In the genomic region with DNA sequence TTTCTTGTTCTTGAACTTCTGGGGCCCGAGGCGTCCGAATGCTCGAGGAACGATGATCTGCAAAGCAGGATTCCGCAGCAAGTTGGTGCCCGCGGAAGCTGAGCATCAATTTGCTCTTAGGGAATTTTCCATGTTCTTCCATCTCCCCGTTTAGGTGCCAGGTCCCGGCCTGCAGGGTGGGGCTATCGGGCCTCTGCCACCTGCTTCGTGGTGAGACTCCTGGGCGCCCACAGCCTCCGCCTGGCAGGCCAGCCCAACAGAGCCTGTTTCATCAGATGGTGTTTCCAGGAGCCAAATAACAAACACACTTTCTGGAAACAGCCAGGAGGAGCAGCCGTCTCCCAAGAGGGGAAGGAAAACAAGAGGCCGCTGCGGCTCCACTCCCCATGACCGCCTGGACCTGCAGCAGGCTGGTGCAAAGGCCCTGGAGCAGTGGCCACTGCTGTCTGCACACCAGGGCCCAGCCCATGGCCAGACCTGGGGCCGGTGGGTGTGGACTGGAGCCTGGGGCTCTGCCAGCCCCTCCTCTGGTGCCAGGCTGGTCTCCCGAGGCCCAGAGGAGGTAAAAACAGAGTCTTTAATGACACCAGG, we compare ENCODE assay signal across 20 cellular contexts. TPM values are rescaled to one million over a fixed set of nuclear protein-coding genes. Genes with fewer than 3 reads are reported as not detected.
DNase-seq lines count a peak whose midpoint lies in the region; ATAC-seq, FAIRE-seq and TF ChIP-seq lines count a peak whose summit lies in the region.
"Had no signal": no experiment of that assay in that cellular context is flagged by ENCODE, and none has a peak within 500 bp of the region (broad histone marks: within the 10 kb centered on the region; RNA-seq: fewer than 3 reads in every experiment).

No MANE protein-coding gene starts in this region.

- TF ChIP-seq EP300 in HepG2 (IDR thresholded peaks at IDR 0.05; ENCODE audit: low read depth in 2 of 2, low read length in 2 of 2) = no peak
- no peak for TF ChIP-seq EP300 in HepG2 (CRISPR knock-in tag; IDR thresholded peaks at IDR 0.05; ENCODE audit: borderline replicate concordance)

- CTCF ChIA-PET in HepG2 (lab: Yijun Ruan, JAX; ENCODE audit: low intra/inter-chr PET ratio, low total read pairs) = no interaction called here

- TF ChIP-seq CTCF in HepG2 (CRISPR knock-in tag; IDR thresholded peaks at IDR 0.05) (no peak), right lobe of liver (IDR thresholded peaks at IDR 0.05) (no peak), psoas muscle (IDR thresholded peaks at IDR 0.05) (no peak)

- no peak for TF ChIP-seq RAD21 in HepG2 (CRISPR knock-in tag; IDR thresholded peaks at IDR 0.05)

- H3K27ac ChIP-seq in HepG2 (ENCODE audit: extremely low read length, insufficient read depth, low read length) (no peak overlapping the region), right lobe of liver (no peak overlapping the region), psoas muscle (peak overlapping the region; percentile 46)
- H3K27ac ChIP-seq: pancreas, SJSA1 had no signal

- H3K9me3 ChIP-seq in HepG2 (ENCODE audit: low read length) (no peaks in the 10 kb centered on the region), right lobe of liver (no peaks in the 10 kb centered on the region), psoas muscle (no peaks in the 10 kb centered on the region)
- H3K9me3 ChIP-seq: pancreas, SJSA1, uterus had no signal

- ATAC-seq in HepG2 (no peak), right lobe of liver (no peak), psoas muscle (peak; percentile 14 to 58 (median 43))
- ATAC-seq: activated naive CD8-positive, alpha-beta T cell treated with anti-CD3 and anti-CD28 coated beads, Interleukin-2, amount 50 U/mL, for 24 hours; HCT116; stimulated activated effector memory CD8-positive, alpha-beta T cell treated with anti-CD3 and anti-CD28 coated beads, Interleukin-12 subunit alpha, Interleukin-12 subunit beta, amount 100 ng/mL, for 72 hours had no signal

- no peak overlapping the region for H2AFZ ChIP-seq in HepG2 (ENCODE audit: low read length)

- no TSS peak for BruUV-seq in HepG2 (replicated peaks; lab: Mats Ljungman, UMichigan)

- POLR2A ChIA-PET in HepG2 (lab: Yijun Ruan, JAX) = interaction anchor here (3.8 kb wide), 1 partner anchor 10 kb away, joined by 37 read pairs; no protein-coding TSS in a partner anchor

- 26% methylated on average over 10 of the region's 20 CpGs for WGBS in HepG2 (ENCODE audit: low lambda C conversion rate)
- WGBS in right lobe of liver (ENCODE audit: insufficient coverage, low coverage, low lambda C conversion rate, missing lambda C conversion rate) = 90% methylated on average over 4 of the region's 20 CpGs
- WGBS in psoas muscle, 3 donors = 37 to 43% (median 43%) methylated on average over 19 to 20 of the region's 20 CpGs

- FAIRE-seq in HepG2 (lab: Jason Lieb, UNC) = no peak
- FAIRE-seq: pancreas had no signal

- in situ Hi-C loops in HepG2 (cut with HindIII; ENCODE audit: extremely low pct_ligation_motif_present, low pct_unique_long_range_greater_than_20kb) = no loop called here

- no peak overlapping the region for H3K9ac ChIP-seq in HepG2 (ENCODE audit: insufficient read depth, low read depth, low read length)

- no peak overlapping the region for H3K4me2 ChIP-seq in HepG2 (ENCODE audit: low read depth, low read length)

- H4K20me1 ChIP-seq in HepG2 (ENCODE audit: insufficient read depth, low read length) = no peaks in the 10 kb centered on the region

- H3K36me3 ChIP-seq in HepG2 (replicated peaks in 1 of 2; ENCODE audit: control insufficient read depth in 1 of 2, insufficient read depth in 2 of 2, low read length in 2 of 2) (no peaks in the 10 kb centered on the region), right lobe of liver (no peaks in the 10 kb centered on the region), psoas muscle (ENCODE audit: insufficient read depth in 1 of 2, low read depth in 1 of 2) (no peaks in the 10 kb centered on the region)
- H3K36me3 ChIP-seq: pancreas, SJSA1, uterus had no signal

- TF ChIP-seq POLR2A in HepG2 (IDR thresholded peaks at IDR 0.05; ENCODE audit: insufficient read depth in 1 of 2, low read depth in 2 of 2, low read length in 2 of 2) (no peak), right lobe of liver (IDR thresholded peaks at IDR 0.05) (no peak)

- DNase-seq in HepG2 (ENCODE audit: low spot score) (no peak), right lobe of liver (no peak), fibroblast of gingiva (ENCODE audit: low read depth) (peak; percentile 59), psoas muscle (peak; percentile 73 to 79), NCI-H345 (lab: John Stamatoyannopoulos, UW) (no peak), EL (no peak), HUDEP-2 (lab: John Stamatoyannopoulos, UW; ENCODE audit: unreplicated experiment in 76 of 76) (no peak)
- DNase-seq in stimulated activated CD4-positive, alpha-beta T cell treated with anti-CD3 and anti-CD28 coated beads, Interleukin-4, amount 100 ng/mL, for 24 hours = no peak
- DNase-seq: activated B cell treated with CpG ODN at 0.5 μM for 24 hours; activated naive CD8-positive, alpha-beta T cell treated with anti-CD3 and anti-CD28 coated beads, Interleukin-2, amount 50 U/mL, for 24 hours; CD4-positive, CD25-positive, alpha-beta regulatory T cell; central memory CD4-positive, alpha-beta T cell; effector CD8-positive, alpha-beta T cell; NCI-H1436 treated with DMSO at 0.1 percent for 48 hours; NCI-H524 treated with DMSO at 0.1 percent for 48 hours had no signal

- intact Hi-C loops in HepG2 (cut with micrococcal nuclease; ENCODE audit: unreplicated experiment) = no loop called here
- intact Hi-C loops in right lobe of liver (cut with DNase I) = no loop called here
- intact Hi-C loops in psoas muscle (cut with DNase I) = no loop called here

- H3K4me1 ChIP-seq in HepG2 (ENCODE audit: insufficient read depth, low read length) (peaks cover 57% of the 10 kb centered on the region), right lobe of liver (no peaks in the 10 kb centered on the region), psoas muscle (peaks cover 6% of the 10 kb centered on the region)
- H3K4me1 ChIP-seq: pancreas had no signal

- peaks cover 15 to 85% of the 10 kb centered on the region in 2 experiments for H3K27me3 ChIP-seq in HepG2 (ENCODE audit: control insufficient read depth in 1 of 2, insufficient read depth in 2 of 2, low read length in 2 of 2)
- H3K27me3 ChIP-seq in right lobe of liver = no peaks in the 10 kb centered on the region
- peaks cover 0 to 1% (median 0%) of the 10 kb centered on the region in 3 donors for H3K27me3 ChIP-seq in psoas muscle (ENCODE audit: insufficient read depth in 3 of 3, low read length in 2 of 3)
- H3K27me3 ChIP-seq: pancreas, SJSA1, uterus had no signal

- H3K4me3 ChIP-seq in HepG2 (replicated peaks in 1 of 3; ENCODE audit: insufficient read depth in 1 of 3, low read depth in 2 of 3, low read length in 3 of 3) = no peak overlapping the region
- H3K4me3 ChIP-seq in right lobe of liver = no peak overlapping the region
- H3K4me3 ChIP-seq in psoas muscle = no peak overlapping the region
- H3K4me3 ChIP-seq: pancreas, SJSA1, uterus had no signal

- no peaks in the 10 kb centered on the region for H3K79me2 ChIP-seq in HepG2 (ENCODE audit: insufficient read depth, low read length)

TF ChIP-seq in HepG2, 621 proteins besides CTCF, POLR2A, EP300 and RAD21:
- TF ChIP-seq ZMYM3 (CRISPR knock-in tag; IDR thresholded peaks at IDR 0.05) (peak; percentile 46; the same call in 1 of the 2 replicates), KDM6A (CRISPR knock-in tag; IDR thresholded peaks at IDR 0.05; ENCODE audit: low read depth) (no peak), BRD4 (CRISPR knock-in tag; IDR thresholded peaks at IDR 0.05) (no peak)

RNA-seq across cellular contexts. Expression of a gene that starts 54.8 kb away (rescaled TPM):
- total RNA-seq in HepG2 (2016; rRNA removed; fragmentation: Illumina TruSeq; extraction: Trizol) (47.1 and 51.5 TPM in 2 replicates), right lobe of liver (10 to 100 TPM; 15.0 to 27.9 (median 17.1) TPM), psoas muscle (10 to 100 TPM; 26.3 to 58.0 (median 32.5) TPM)
- 43.4 and 50.9 TPM in 2 replicates for total RNA-seq in HepG2 (2016; cell fraction: cytosol; rRNA removed; fragmentation: Illumina TruSeq; extraction: Trizol; ENCODE audit: low read depth)
- total RNA-seq in HepG2 (2016; cell fraction: insoluble cytoplasmic fraction; rRNA removed; fragmentation: Illumina TruSeq; extraction: Trizol) = 51.9 and 55.4 TPM in 2 replicates
- 31.2 and 37.8 TPM in 2 replicates for total RNA-seq in HepG2 (2016; cell fraction: membrane; rRNA removed; fragmentation: Illumina TruSeq; extraction: Trizol)
- 17.3 and 20.5 TPM in 2 replicates for total RNA-seq in HepG2 (2016; cell fraction: nucleus; rRNA removed; fragmentation: Illumina TruSeq; extraction: Trizol)
- polyA plus RNA-seq in HepG2 (2011; rRNA removed) (21.0 and 22.6 TPM in 2 replicates), psoas muscle (10 to 100 TPM; 20.2 to 69.2 (median 26.7) TPM)
- 32.4 and 47.0 TPM in 2 replicates for polyA plus RNA-seq in HepG2 (2011; cell fraction: cytosol; rRNA removed)
- polyA plus RNA-seq in HepG2 (2011; cell fraction: nucleus; rRNA removed) = 22.9 and 26.2 TPM in 2 replicates
- 22.9 TPM in 2 replicates for polyA plus RNA-seq in HepG2 (2012)
- 43.3 and 45.1 TPM in 2 replicates for polyA plus RNA-seq in HepG2 (2016; cell fraction: cytosol; fragmentation: Illumina TruSeq; extraction: Trizol; ENCODE audit: low read depth)
- 53.9 and 57.5 TPM in 2 replicates for polyA plus RNA-seq in HepG2 (2016; cell fraction: insoluble cytoplasmic fraction; fragmentation: Illumina TruSeq; extraction: Trizol; ENCODE audit: low read depth)
- polyA plus RNA-seq in HepG2 (2016; cell fraction: membrane; fragmentation: Illumina TruSeq; extraction: Trizol; ENCODE audit: low read depth) = 27.6 and 29.8 TPM in 2 replicates
- polyA plus RNA-seq in HepG2 (2016; cell fraction: nucleus; fragmentation: Illumina TruSeq; extraction: Trizol; ENCODE audit: insufficient read depth, low read depth) = 35.4 and 41.4 TPM in 2 replicates
- polyA minus RNA-seq in HepG2 (2011; rRNA and poly(A)+ RNA removed; ENCODE audit: low replicate concordance) = 14.1 and 17.2 TPM in 2 replicates
- polyA minus RNA-seq in HepG2 (2011; cell fraction: cytosol; rRNA and poly(A)+ RNA removed) = 15.8 and 22.1 TPM in 2 replicates
- 5.8 and 8.6 TPM in 2 replicates for polyA minus RNA-seq in HepG2 (2011; cell fraction: nucleus; rRNA and poly(A)+ RNA removed)

Comparison
In these comparisons a context has a peak if more than half of its experiments do, and no peak if none do; other contexts are left out.
1. ATAC-seq: peak in psoas muscle (4 of 4); none in HepG2 (single experiment) and right lobe of liver (0 of 4).
2. DNase-seq: peak in fibroblast of gingiva (single experiment) and psoas muscle (2 of 2); none in HepG2 (single experiment), right lobe of liver (0 of 3), NCI-H345 (single experiment), EL (single experiment), HUDEP-2 (0 of 76) and stimulated activated CD4-positive, alpha-beta T cell treated with anti-CD3 and anti-CD28 coated beads, Interleukin-4, amount 100 ng/mL, for 24 hours (single experiment).